11 cellular contexts compared by ENCODE assay signal in genomic region chr20:3784226-3784853, GRCh38. TPM values are rescaled to one million over a fixed set of nuclear protein-coding genes. Genes with fewer than 3 reads are reported as not detected.
A peak's percentile ranks its signal among the peaks of the same experiment; 100 is the strongest.
DNase-seq lines count a peak whose midpoint lies in the region; ATAC-seq and TF ChIP-seq lines count a peak whose summit lies in the region.
"Had no signal": no experiment of that assay in that cellular context is flagged by ENCODE, and none has a peak within 500 bp of the region (broad histone marks: within the 10 kb centered on the region; RNA-seq: fewer than 3 reads in every experiment).

No MANE protein-coding gene starts in this region.

- CTCF ChIA-PET in mammary epithelial cell (lab: Charles Lee; ENCODE audit: low non-redundant PET) = no interaction called here

- intact Hi-C loops in mammary epithelial cell (cut with micrococcal nuclease) = no loop called here

- no peaks in the 10 kb centered on the region for H4K20me1 ChIP-seq in mammary epithelial cell (ENCODE audit: insufficient read depth, low read length)

- peaks cover 2% of the 10 kb centered on the region for H3K27me3 Mint-ChIP-seq in HFFc6 (ENCODE audit: insufficient read depth)
- H3K27me3 Mint-ChIP-seq in natural killer cell treated with Interleukin-12 subunit alpha and Interleukin-12 subunit beta and Interleukin-15 and Interleukin-18, amount 100 ng/mL, for 72 hours = no peaks in the 10 kb centered on the region

- H3K4me2 ChIP-seq in mammary epithelial cell (ENCODE audit: insufficient read depth, low read depth, low read length) = peak overlapping the region; percentile 98

- H3K27ac ChIP-seq in mammary epithelial cell (ENCODE audit: insufficient read depth, low read depth, low read length) = no peak overlapping the region

- H3K9ac ChIP-seq in mammary epithelial cell (ENCODE audit: insufficient read depth, low read length) = no peak overlapping the region

- in situ Hi-C loops in mammary epithelial cell (cut with MboI; ENCODE audit: low sequenced_read_pairs in 2 of 2) = no loop called here
- in situ Hi-C loops in ACHN (cut with HindIII; ENCODE audit: low pct_ligation_motif_present, low pct_unique_long_range_greater_than_20kb, low sequenced_read_pairs) = no loop called here

- no peaks in the 10 kb centered on the region for H3K36me3 ChIP-seq in mammary epithelial cell (ENCODE audit: insufficient read depth, low read length)

- H2AFZ ChIP-seq in mammary epithelial cell (ENCODE audit: low read depth, low read length) = no peak overlapping the region

- no peaks in the 10 kb centered on the region for H3K9me3 Mint-ChIP-seq in HFFc6
- no peaks in the 10 kb centered on the region for H3K9me3 Mint-ChIP-seq in natural killer cell treated with Interleukin-12 subunit alpha and Interleukin-12 subunit beta and Interleukin-15 and Interleukin-18, amount 100 ng/mL, for 72 hours

- TF ChIP-seq CTCF in AG09309 (IDR thresholded peaks at IDR 0.05; ENCODE audit: control insufficient read depth, insufficient read depth, low read depth, low read length, missing control alignments) = no peak
- no peak for TF ChIP-seq CTCF in HFFc6 (IDR thresholded peaks at IDR 0.05)
- no peak for TF ChIP-seq CTCF in mammary epithelial cell (conservative IDR thresholded peaks at IDR 0.05 in 1 of 2, IDR thresholded peaks at IDR 0.05 in 1 of 2; ENCODE audit: extremely low read depth in 1 of 2, insufficient read depth in 1 of 2, low read depth in 1 of 2, low read length in 2 of 2)

- dilution Hi-C loops in mammary epithelial cell (cut with HindIII; ENCODE audit: low sequenced_read_pairs) = loop anchor here (5.0 to 10.0 kb wide), 2 partner anchors 38 to 150 kb away; partner anchors contain the start of gene AP5S1

- H3K4me3 Mint-ChIP-seq in HFFc6 = peak overlapping the region; percentile 85
- H3K4me3 Mint-ChIP-seq in natural killer cell treated with Interleukin-12 subunit alpha and Interleukin-12 subunit beta and Interleukin-15 and Interleukin-18, amount 100 ng/mL, for 72 hours = peak overlapping the region; percentile 79

- H3K36me3 Mint-ChIP-seq in HFFc6 (ENCODE audit: low read depth) = peaks cover 11% of the 10 kb centered on the region
- H3K36me3 Mint-ChIP-seq in natural killer cell treated with Interleukin-12 subunit alpha and Interleukin-12 subunit beta and Interleukin-15 and Interleukin-18, amount 100 ng/mL, for 72 hours = no peaks in the 10 kb centered on the region

- DNase-seq in AG09309 (ENCODE audit: low read depth) (no peak), HFFc6 (no peak), mammary epithelial cell (no peak), superior temporal gyrus (ENCODE audit: extremely low spot score) (no peak), NCI-H1436 treated with DMSO at 0.1 percent for 48 hours (lab: John Stamatoyannopoulos, UW) (no peak), ACHN (no peak)
- DNase-seq in natural killer cell treated with Interleukin-12 subunit alpha and Interleukin-12 subunit beta and Interleukin-15 and Interleukin-18, amount 100 ng/mL, for 72 hours (ENCODE audit: low spot score) = no peak
- DNase-seq: body of pancreas, kidney glomerular epithelial cell had no signal

- peaks cover 40% of the 10 kb centered on the region for H3K79me2 ChIP-seq in mammary epithelial cell (ENCODE audit: insufficient read depth, low read length)

- peaks cover 35% of the 10 kb centered on the region for H3K4me1 ChIP-seq in mammary epithelial cell (ENCODE audit: insufficient read depth, low read length)

- H3K4me3 ChIP-seq in AG09309 (ENCODE audit: control insufficient read depth, low read depth, low read length) (peak overlapping the region; percentile 76), mammary epithelial cell (replicated peaks in 1 of 3; ENCODE audit: insufficient read depth in 1 of 3, low read depth in 2 of 3, low read length in 3 of 3) (no peak overlapping the region)
- H3K4me3 ChIP-seq: body of pancreas had no signal

- ATAC-seq in natural killer cell treated with Interleukin-12 subunit alpha and Interleukin-12 subunit beta and Interleukin-15 and Interleukin-18, amount 100 ng/mL, for 72 hours = no peak
- ATAC-seq in GM18519 (IDR thresholded peaks at IDR 0.05; ENCODE audit: low FRiP score, unreplicated experiment) = no peak
- ATAC-seq: body of pancreas had no signal

- H3K9me3 ChIP-seq in mammary epithelial cell (replicated peaks; ENCODE audit: insufficient read depth, low read length) = no peaks in the 10 kb centered on the region
- H3K9me3 ChIP-seq: body of pancreas had no signal

- 89% methylated on average over 12 of the region's 17 CpGs for WGBS in mammary epithelial cell (ENCODE audit: low coverage, missing lambda C conversion rate)

- peak overlapping the region; percentile 72 for H3K27ac Mint-ChIP-seq in HFFc6
- H3K27ac Mint-ChIP-seq in natural killer cell treated with Interleukin-12 subunit alpha and Interleukin-12 subunit beta and Interleukin-15 and Interleukin-18, amount 100 ng/mL, for 72 hours = peak overlapping the region; percentile 62 to 85

- BruUV-seq in mammary epithelial cell (replicated peaks; lab: Mats Ljungman, UMichigan) = TSS peak; percentile 67

- peaks cover 47% of the 10 kb centered on the region for H3K4me1 Mint-ChIP-seq in HFFc6 (ENCODE audit: low read depth)
- H3K4me1 Mint-ChIP-seq in natural killer cell treated with Interleukin-12 subunit alpha and Interleukin-12 subunit beta and Interleukin-15 and Interleukin-18, amount 100 ng/mL, for 72 hours (ENCODE audit: low read depth in 2 of 2) = peaks cover 43 to 48% of the 10 kb centered on the region in 2 donors

- no peaks in the 10 kb centered on the region for H3K27me3 ChIP-seq in mammary epithelial cell (ENCODE audit: insufficient read depth, low read length)
- H3K27me3 ChIP-seq: body of pancreas had no signal

RNA-seq across cellular contexts. Expression of gene CENPB, which starts 2.2 kb away (rescaled TPM):
- 100 to 1,000 TPM; 109 to 128 (median 117) TPM for total RNA-seq in HFFc6 (2021; fragmentation: NEBNext Ultra II Directional; extraction: Animal tissue kit (Norgen Biotek cat#: 25700))
- total RNA-seq in mammary epithelial cell = 10 to 100 TPM; 56.8 to 72.2 TPM
- 33.5 TPM for polyA plus RNA-seq in mammary epithelial cell
- polyA minus RNA-seq in mammary epithelial cell = 47.9 TPM
- total RNA-seq in natural killer cell treated with Interleukin-12 subunit alpha and Interleukin-12 subunit beta and Interleukin-15 and Interleukin-18, amount 100 ng/mL, for 72 hours = 100 to 1,000 TPM in 1 of 2 donors, 10 to 100 TPM in 1; 75.4 to 118 TPM

RNA-seq across cellular contexts. Expression of gene SPEF1, which starts 3.1 kb away (rescaled TPM):
- total RNA-seq in HFFc6 (2021; fragmentation: NEBNext Ultra II Directional; extraction: Animal tissue kit (Norgen Biotek cat#: 25700)) = under 1 TPM in 5 of 6 experiments, not detected in 1; 0.19 to 0.48 (median 0.36) TPM
- total RNA-seq in mammary epithelial cell = under 1 TPM; 0.17 to 0.26 TPM
- 0.08 TPM for polyA plus RNA-seq in mammary epithelial cell
- polyA minus RNA-seq in mammary epithelial cell = not detected
- total RNA-seq in natural killer cell treated with Interleukin-12 subunit alpha and Interleukin-12 subunit beta and Interleukin-15 and Interleukin-18, amount 100 ng/mL, for 72 hours = under 1 TPM; 0.24 to 0.36 TPM
- total RNA-seq: HT1080 had no signal

RNA-seq across cellular contexts. Expression of gene CDC25B, which starts 11.8 kb away (rescaled TPM):
- 10 to 100 TPM; 44.9 to 92.6 (median 84.5) TPM for total RNA-seq in HFFc6 (2021; fragmentation: NEBNext Ultra II Directional; extraction: Animal tissue kit (Norgen Biotek cat#: 25700))
- total RNA-seq in mammary epithelial cell = 10 to 100 TPM in 1 of 2 donors, 1 to 10 TPM in 1; 5.5 to 55.5 TPM
- 45.8 TPM for polyA plus RNA-seq in mammary epithelial cell
- polyA minus RNA-seq in mammary epithelial cell = 80.2 TPM
- total RNA-seq in natural killer cell treated with Interleukin-12 subunit alpha and Interleukin-12 subunit beta and Interleukin-15 and Interleukin-18, amount 100 ng/mL, for 72 hours = 10 to 100 TPM; 38.9 to 84.1 TPM

RNA-seq across cellular contexts. Expression of gene ADISSP, which starts 16.8 kb away (rescaled TPM):
- 100 to 1,000 TPM in 1 of 6 experiments, 10 to 100 TPM in 5; 86.0 to 105 (median 89.9) TPM for total RNA-seq in HFFc6 (2021; fragmentation: NEBNext Ultra II Directional; extraction: Animal tissue kit (Norgen Biotek cat#: 25700))
- 10 to 100 TPM; 14.0 to 59.9 TPM for total RNA-seq in mammary epithelial cell
- polyA plus RNA-seq in mammary epithelial cell = 63.4 TPM
- 43.5 TPM for polyA minus RNA-seq in mammary epithelial cell
- 10 to 100 TPM; 29.5 to 89.2 TPM for total RNA-seq in natural killer cell treated with Interleukin-12 subunit alpha and Interleukin-12 subunit beta and Interleukin-15 and Interleukin-18, amount 100 ng/mL, for 72 hours

RNA-seq across cellular contexts. Expression of gene AP5S1, which starts 36.0 kb away (rescaled TPM):
- total RNA-seq in HFFc6 (2021; fragmentation: NEBNext Ultra II Directional; extraction: Animal tissue kit (Norgen Biotek cat#: 25700)) = 10 to 100 TPM; 17.7 to 21.7 (median 19.4) TPM
- total RNA-seq in mammary epithelial cell = 10 to 100 TPM; 14.9 to 15.5 TPM
- polyA plus RNA-seq in mammary epithelial cell = 11.5 TPM
- polyA minus RNA-seq in mammary epithelial cell = 22.3 TPM
- total RNA-seq in natural killer cell treated with Interleukin-12 subunit alpha and Interleukin-12 subunit beta and Interleukin-15 and Interleukin-18, amount 100 ng/mL, for 72 hours = 10 to 100 TPM; 13.5 to 19.7 TPM
